Comparison of ENCODE assay signal across 15 cellular contexts in genomic region chr13:43374621-43375020, GRCh38.
DNase-seq lines count a peak whose midpoint lies in the region; ATAC-seq and TF ChIP-seq lines count a peak whose summit lies in the region.
"Had no signal": no experiment of that assay in that cellular context is flagged by ENCODE, and none has a peak within 500 bp of the region (broad histone marks: within the 10 kb centered on the region; RNA-seq: fewer than 3 reads in every experiment).

No MANE protein-coding gene starts in this region.

- H3K36me3 ChIP-seq in left ventricle myocardium inferior = no peaks in the 10 kb centered on the region
- no peaks in the 10 kb centered on the region for H3K36me3 ChIP-seq in CD8-positive, alpha-beta T cell (ENCODE audit: insufficient read depth, low read length)
- H3K36me3 ChIP-seq: heart right ventricle, prostate gland had no signal

- DNase-seq in Right ventricle myocardium superior (no peak), left ventricle myocardium inferior (no peak), SK-MEL-5 (ENCODE audit: low read depth, low spot score) (peak; percentile 7), fibroblast of gingiva (ENCODE audit: low read depth) (peak; percentile 64), NCI-H1092 (lab: John Stamatoyannopoulos, UW) (no peak), left colon (no peak)
- no peak for DNase-seq in CD8-positive, alpha-beta T cell
- DNase-seq: 8988T, heart right ventricle, NCI-H187 had no signal

- CTCF ChIA-PET in CD8-positive, alpha-beta T cell (lab: Charles Lee) = no interaction called here

- POLR2A ChIA-PET in CD8-positive, alpha-beta T cell (lab: Charles Lee) = no interaction called here

- H3K4me3 ChIP-seq in left ventricle myocardium inferior = no peak overlapping the region
- H3K4me3 ChIP-seq in CD8-positive, alpha-beta T cell (ENCODE audit: low read depth, low read length) = no peak overlapping the region
- H3K4me3 ChIP-seq: heart right ventricle, prostate gland had no signal

- H3K4me1 ChIP-seq in left ventricle myocardium inferior = peaks cover 15% of the 10 kb centered on the region
- H3K4me1 ChIP-seq in CD8-positive, alpha-beta T cell (ENCODE audit: insufficient read depth, low read length) = no peaks in the 10 kb centered on the region
- H3K4me1 ChIP-seq: prostate gland had no signal

- no peak overlapping the region for H3K27ac ChIP-seq in left ventricle myocardium inferior (replicated peaks)
- H3K27ac ChIP-seq in CD8-positive, alpha-beta T cell (ENCODE audit: low read depth, low read length) = no peak overlapping the region
- H3K27ac ChIP-seq: heart right ventricle, prostate gland had no signal

- H3K27me3 ChIP-seq in left ventricle myocardium inferior (ENCODE audit: low read depth) = no peaks in the 10 kb centered on the region
- no peaks in the 10 kb centered on the region for H3K27me3 ChIP-seq in CD8-positive, alpha-beta T cell (ENCODE audit: insufficient read depth, low read length)

- no peak overlapping the region for H3K4me3 Mint-ChIP-seq in CD8-positive, alpha-beta T cell
- H3K4me3 Mint-ChIP-seq: activated naive CD4-positive, alpha-beta T cell treated with anti-CD3 and anti-CD28 coated beads, Interleukin-2, amount 50 U/mL, for 24 hours; mesothelial cell of epicardium; T-helper 1 cell treated with Interleukin-12 subunit alpha and Interleukin-12 subunit beta and Interleukin-4 antibody, amounts not matched to agents 30 μg/mL and 1 μg/mL, for 36 hours had no signal

- intact Hi-C loops in Right ventricle myocardium superior (cut with DNase I) (no loop called here), left ventricle myocardium inferior (cut with micrococcal nuclease) (no loop called here), left colon (cut with DNase I, micrococcal nuclease) (no loop called here)
- intact Hi-C loops in CD8-positive, alpha-beta T cell (cut with DNase I, micrococcal nuclease) = no loop called here

- no peak overlapping the region for H3K27ac Mint-ChIP-seq in CD8-positive, alpha-beta T cell
- H3K27ac Mint-ChIP-seq: activated naive CD4-positive, alpha-beta T cell treated with anti-CD3 and anti-CD28 coated beads, Interleukin-2, amount 50 U/mL, for 24 hours; mesothelial cell of epicardium; T-helper 1 cell treated with Interleukin-12 subunit alpha and Interleukin-12 subunit beta and Interleukin-4 antibody, amounts not matched to agents 30 μg/mL and 1 μg/mL, for 36 hours had no signal

- no peaks in the 10 kb centered on the region for H3K36me3 Mint-ChIP-seq in CD8-positive, alpha-beta T cell

- peaks cover 5% of the 10 kb centered on the region for H3K9me3 ChIP-seq in left ventricle myocardium inferior (replicated peaks)
- no peaks in the 10 kb centered on the region for H3K9me3 ChIP-seq in CD8-positive, alpha-beta T cell (ENCODE audit: low read length)
- H3K9me3 ChIP-seq: prostate gland had no signal

- in situ Hi-C loops in SK-MEL-5 (cut with HindIII; ENCODE audit: low pct_unique_long_range_greater_than_20kb, low sequenced_read_pairs) = no loop called here

- ATAC-seq in Right ventricle myocardium superior (ENCODE audit: poor library complexity) (peak; percentile 27), HG02870 (IDR thresholded peaks at IDR 0.05; ENCODE audit: unreplicated experiment) (no peak), left colon (no peak)
- ATAC-seq in CD8-positive, alpha-beta T cell = no peak

- peaks cover 6% of the 10 kb centered on the region for H3K27me3 Mint-ChIP-seq in CD8-positive, alpha-beta T cell (ENCODE audit: low read depth)

- H3K9me3 Mint-ChIP-seq in CD8-positive, alpha-beta T cell = peaks cover 9% of the 10 kb centered on the region

- peaks cover 5% of the 10 kb centered on the region for H3K4me1 Mint-ChIP-seq in CD8-positive, alpha-beta T cell (ENCODE audit: low read depth)

- TF ChIP-seq CTCF in left ventricle myocardium inferior (IDR thresholded peaks at IDR 0.05; ENCODE audit: borderline replicate concordance) = no peak
- TF ChIP-seq CTCF in CD8-positive, alpha-beta T cell (IDR thresholded peaks at IDR 0.05) = no peak

Comparison
In these comparisons a context has a peak if more than half of its experiments do, and no peak if none do; other contexts are left out.
1. DNase-seq: peak in SK-MEL-5 (single experiment) and fibroblast of gingiva (single experiment); none in Right ventricle myocardium superior (single experiment), left ventricle myocardium inferior (single experiment), NCI-H1092 (single experiment), CD8-positive, alpha-beta T cell (0 of 7) and left colon (0 of 2).